Comparison of ENCODE assay signal across 3 cellular contexts in the genomic region with DNA sequence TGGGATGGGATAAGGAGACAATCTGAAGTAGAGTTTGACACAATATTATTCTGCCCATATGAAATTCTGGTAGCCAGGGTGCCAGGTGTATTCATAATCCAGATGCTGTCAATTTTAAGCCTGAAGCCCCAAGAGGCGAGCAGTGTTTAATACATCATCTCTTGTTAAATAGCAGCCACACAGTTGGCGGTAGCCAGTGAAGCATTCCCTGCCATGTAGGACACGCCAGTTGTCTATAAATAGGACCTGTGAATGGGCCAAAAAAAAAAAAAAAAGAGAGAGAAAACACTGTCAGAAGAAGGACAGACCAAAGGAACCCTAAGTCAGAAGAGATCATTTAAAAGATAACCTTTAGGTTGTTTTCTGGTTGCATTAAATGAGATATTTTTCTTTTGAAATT. TPM values are rescaled to one million over a fixed set of nuclear protein-coding genes. Genes with fewer than 3 reads are reported as not detected.
"Had no signal": no experiment of that assay in that cellular context is flagged by ENCODE, and none has a peak within 500 bp of the region (broad histone marks: within the 10 kb centered on the region; RNA-seq: fewer than 3 reads in every experiment).

No MANE protein-coding gene starts in this region.

RNA-seq across cellular contexts. Expression of a gene that starts 33.0 kb away (rescaled TPM):
- total RNA-seq: sciatic nerve, skeletal muscle tissue had no signal
- polyA plus RNA-seq: neural cell had no signal
